In the genomic region with DNA sequence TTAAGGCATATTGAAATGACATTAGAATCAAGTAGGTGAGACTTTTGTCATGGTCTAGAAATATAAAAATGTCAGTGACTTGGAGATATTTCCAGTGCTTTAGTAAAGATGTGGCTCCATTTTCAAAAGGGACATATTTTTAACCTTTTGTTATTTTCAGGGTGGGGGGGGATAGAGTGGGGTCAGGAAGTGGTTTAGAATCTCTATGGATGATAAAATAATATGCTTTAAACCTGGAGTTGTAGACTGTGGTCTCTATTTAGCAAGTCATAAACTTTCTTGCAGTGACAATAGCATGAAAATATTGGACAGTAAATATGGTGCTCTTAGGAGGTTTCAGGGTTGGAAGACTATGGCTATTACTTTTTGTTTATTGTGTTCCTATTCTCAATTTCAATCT, we compare ENCODE assay signal across 11 cellular contexts. TPM values are rescaled to one million over a fixed set of nuclear protein-coding genes. Genes with fewer than 3 reads are reported as not detected.
DNase-seq lines count a peak whose midpoint lies in the region; ATAC-seq and TF ChIP-seq lines count a peak whose summit lies in the region.
"Had no signal": no experiment of that assay in that cellular context is flagged by ENCODE, and none has a peak within 500 bp of the region (broad histone marks: within the 10 kb centered on the region; RNA-seq: fewer than 3 reads in every experiment).

No MANE protein-coding gene starts in this region.

- no peak for ATAC-seq in activated CD4-positive, alpha-beta T cell treated with anti-CD3 and anti-CD28 coated beads for 36 hours
- no peak for ATAC-seq in natural killer cell treated with Interleukin-12 subunit alpha and Interleukin-12 subunit beta and Interleukin-15 and Interleukin-18, amount 100 ng/mL, for 72 hours
- ATAC-seq in GM21528 (IDR thresholded peaks at IDR 0.05; ENCODE audit: low FRiP score, unreplicated experiment): no peak
- no peak for ATAC-seq in GM21717 (IDR thresholded peaks at IDR 0.05; ENCODE audit: unreplicated experiment)

- intact Hi-C loops in activated CD4-positive, alpha-beta T cell treated with anti-CD3 and anti-CD28 coated beads for 36 hours (cut with DNase I, micrococcal nuclease): loop anchor here (1.0 to 5.0 kb wide), 6 partner anchors 11 to 1261 kb away; a partner anchor contains a TSS

- H3K79me2 ChIP-seq in MM.1S (ENCODE audit: low read length): peaks cover 59% of the 10 kb centered on the region

- peaks cover 22% of the 10 kb centered on the region for H3F3A ChIP-seq in MM.1S (ENCODE audit: insufficient read depth, low read length)

- H3K36me3 ChIP-seq in MM.1S (replicated peaks; ENCODE audit: insufficient read depth, low read length): no peaks in the 10 kb centered on the region; the same call in 1 of the 2 replicates
- H3K36me3 ChIP-seq: left lung, vagina had no signal

- peaks cover 3% of the 10 kb centered on the region; the same call in 1 of the 2 replicates for H4K20me1 ChIP-seq in MM.1S (ENCODE audit: insufficient read depth, low read length)

- peak overlapping the region; percentile 88 for H3K9ac ChIP-seq in MM.1S (ENCODE audit: low read length)

- in situ Hi-C loops in astrocyte of the spinal cord (cut with HindIII; ENCODE audit: low sequenced_read_pairs): no loop called here

- H3K9me2 ChIP-seq in MM.1S (replicated peaks; ENCODE audit: insufficient read depth, low read length): no peaks in the 10 kb centered on the region

- H3K4me3 ChIP-seq in MM.1S (ENCODE audit: low read length): peak overlapping the region; percentile 87
- H3K4me3 ChIP-seq in astrocyte of the spinal cord (ENCODE audit: low read depth, low read length): peak overlapping the region; percentile 24

- no peak overlapping the region for H2AFZ ChIP-seq in MM.1S (ENCODE audit: low read length)

- no peaks in the 10 kb centered on the region for H3K9me3 ChIP-seq in MM.1S (replicated peaks; ENCODE audit: insufficient read depth, low read length)
- H3K9me3 ChIP-seq: left lung, vagina had no signal

- peaks cover 36% of the 10 kb centered on the region for H3K36me3 Mint-ChIP-seq in activated CD4-positive, alpha-beta T cell treated with anti-CD3 and anti-CD28 coated beads for 36 hours (ENCODE audit: low read depth)
- peaks cover 37% of the 10 kb centered on the region for H3K36me3 Mint-ChIP-seq in natural killer cell treated with Interleukin-12 subunit alpha and Interleukin-12 subunit beta and Interleukin-15 and Interleukin-18, amount 100 ng/mL, for 72 hours

- H3K4me2 ChIP-seq in MM.1S (ENCODE audit: low read depth, low read length): peak overlapping the region; percentile 85

- H3K27me3 Mint-ChIP-seq in activated CD4-positive, alpha-beta T cell treated with anti-CD3 and anti-CD28 coated beads for 36 hours: no peaks in the 10 kb centered on the region
- H3K27me3 Mint-ChIP-seq in natural killer cell treated with Interleukin-12 subunit alpha and Interleukin-12 subunit beta and Interleukin-15 and Interleukin-18, amount 100 ng/mL, for 72 hours: no peaks in the 10 kb centered on the region

- CTCF ChIA-PET in activated CD4-positive, alpha-beta T cell treated with anti-CD3 and anti-CD28 coated beads for 36 hours (lab: Charles Lee): interaction anchor here (1.2 to 6.4 kb wide), 5 partner anchors 10 to 42 kb away, joined by 3 to 80 read pairs (median 11); no protein-coding TSS in a partner anchor

- peak overlapping the region; percentile 94 for H3K27ac ChIP-seq in MM.1S (ENCODE audit: low read length)
- H3K27ac ChIP-seq: vagina had no signal

- no peak for TF ChIP-seq CTCF in MM.1S (IDR thresholded peaks at IDR 0.05; ENCODE audit: low read length)
- TF ChIP-seq CTCF in astrocyte of the spinal cord (IDR thresholded peaks at IDR 0.05; ENCODE audit: low read depth, low read length): no peak

- DNase-seq in activated CD4-positive, alpha-beta T cell treated with anti-CD3 and anti-CD28 coated beads for 36 hours: no peak
- DNase-seq in activated CD4-positive, alpha-beta T cell treated with anti-CD3 and anti-CD28 coated beads for 4 hours: no peak
- DNase-seq in MM.1S (no peak), astrocyte of the spinal cord (ENCODE audit: low read depth, low spot score) (no peak), NCI-H524 treated with DMSO at 0.1 percent for 48 hours (lab: John Stamatoyannopoulos, UW) (no peak)
- DNase-seq in natural killer cell treated with Interleukin-12 subunit alpha and Interleukin-12 subunit beta and Interleukin-15 and Interleukin-18, amount 100 ng/mL, for 72 hours (ENCODE audit: low spot score): no peak
- DNase-seq: left lung, NCI-H446 had no signal

- H3K27me3 ChIP-seq in MM.1S (replicated peaks; ENCODE audit: insufficient read depth, low read length): no peaks in the 10 kb centered on the region
- H3K27me3 ChIP-seq: vagina had no signal

- peaks cover 82% of the 10 kb centered on the region for H3K4me1 Mint-ChIP-seq in activated CD4-positive, alpha-beta T cell treated with anti-CD3 and anti-CD28 coated beads for 36 hours
- peaks cover 66 to 74% of the 10 kb centered on the region in 2 donors for H3K4me1 Mint-ChIP-seq in natural killer cell treated with Interleukin-12 subunit alpha and Interleukin-12 subunit beta and Interleukin-15 and Interleukin-18, amount 100 ng/mL, for 72 hours (ENCODE audit: low read depth in 2 of 2)

- H3K4me3 Mint-ChIP-seq in activated CD4-positive, alpha-beta T cell treated with anti-CD3 and anti-CD28 coated beads for 36 hours: peak overlapping the region; percentile 88
- H3K4me3 Mint-ChIP-seq in natural killer cell treated with Interleukin-12 subunit alpha and Interleukin-12 subunit beta and Interleukin-15 and Interleukin-18, amount 100 ng/mL, for 72 hours: peak overlapping the region; percentile 92

- H3K9me3 Mint-ChIP-seq in activated CD4-positive, alpha-beta T cell treated with anti-CD3 and anti-CD28 coated beads for 36 hours (ENCODE audit: low read depth): no peaks in the 10 kb centered on the region
- H3K9me3 Mint-ChIP-seq in natural killer cell treated with Interleukin-12 subunit alpha and Interleukin-12 subunit beta and Interleukin-15 and Interleukin-18, amount 100 ng/mL, for 72 hours: no peaks in the 10 kb centered on the region

- POLR2A ChIA-PET in activated CD4-positive, alpha-beta T cell treated with anti-CD3 and anti-CD28 coated beads for 36 hours (lab: Charles Lee): interaction anchor here (0.8 to 2.0 kb wide), 3 partner anchors 11 to 39 kb away, joined by 5 to 10 read pairs (median 7); no protein-coding TSS in a partner anchor

- peak overlapping the region; percentile 99 for H3K27ac Mint-ChIP-seq in activated CD4-positive, alpha-beta T cell treated with anti-CD3 and anti-CD28 coated beads for 36 hours
- peak overlapping the region; percentile 91 to 94 for H3K27ac Mint-ChIP-seq in natural killer cell treated with Interleukin-12 subunit alpha and Interleukin-12 subunit beta and Interleukin-15 and Interleukin-18, amount 100 ng/mL, for 72 hours

- peaks cover 43% of the 10 kb centered on the region for H3K4me1 ChIP-seq in MM.1S (ENCODE audit: low read length)

RNA-seq across cellular contexts. Expression of a gene that starts 46.9 kb away (rescaled TPM):
- total RNA-seq in activated CD4-positive, alpha-beta T cell treated with anti-CD3 and anti-CD28 coated beads for 36 hours: 100 to 1,000 TPM; 169 to 212 TPM
- 100 to 1,000 TPM; 139 to 241 TPM for total RNA-seq in natural killer cell treated with Interleukin-12 subunit alpha and Interleukin-12 subunit beta and Interleukin-15 and Interleukin-18, amount 100 ng/mL, for 72 hours

RNA-seq across cellular contexts. Expression of a gene that starts 49.7 kb away (rescaled TPM):
- 10 to 100 TPM; 41.1 to 53.0 TPM for total RNA-seq in activated CD4-positive, alpha-beta T cell treated with anti-CD3 and anti-CD28 coated beads for 36 hours
- total RNA-seq in natural killer cell treated with Interleukin-12 subunit alpha and Interleukin-12 subunit beta and Interleukin-15 and Interleukin-18, amount 100 ng/mL, for 72 hours: 10 to 100 TPM; 50.7 to 62.0 TPM
